1 cellular context compared by ENCODE assay signal in genomic region chr11:61609000-61609969, GRCh38.
TF ChIP-seq lines count a peak whose summit lies in the region.

No MANE protein-coding gene starts in this region.

TF ChIP-seq in HepG2, 621 proteins besides CTCF, POLR2A, EP300 and RAD21 (continued from another document and continues in another):
- TF ChIP-seq CSRNP2 (CRISPR knock-in tag; conservative IDR thresholded peaks at IDR 0.05; ENCODE audit: low read depth): no peak
- TF ChIP-seq ATF7 (IDR thresholded peaks at IDR 0.05): no peak
- no peak; the same call in 1 of the 2 replicates for TF ChIP-seq ATF7 (CRISPR knock-in tag; IDR thresholded peaks at IDR 0.05)
- no peak for TF ChIP-seq CHCHD3 (CRISPR knock-in tag; IDR thresholded peaks at IDR 0.05)
- no peak for TF ChIP-seq XBP1 (CRISPR knock-in tag; IDR thresholded peaks at IDR 0.05)
- TF ChIP-seq, protein P1, sequence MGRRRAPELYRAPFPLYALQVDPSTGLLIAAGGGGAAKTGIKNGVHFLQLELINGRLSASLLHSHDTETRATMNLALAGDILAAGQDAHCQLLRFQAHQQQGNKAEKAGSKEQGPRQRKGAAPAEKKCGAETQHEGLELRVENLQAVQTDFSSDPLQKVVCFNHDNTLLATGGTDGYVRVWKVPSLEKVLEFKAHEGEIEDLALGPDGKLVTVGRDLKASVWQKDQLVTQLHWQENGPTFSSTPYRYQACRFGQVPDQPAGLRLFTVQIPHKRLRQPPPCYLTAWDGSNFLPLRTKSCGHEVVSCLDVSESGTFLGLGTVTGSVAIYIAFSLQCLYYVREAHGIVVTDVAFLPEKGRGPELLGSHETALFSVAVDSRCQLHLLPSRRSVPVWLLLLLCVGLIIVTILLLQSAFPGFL (CRISPR knock-in tag; IDR thresholded peaks at IDR 0.05): no peak
- peak; percentile 58 for TF ChIP-seq AGO2 (optimal IDR thresholded peaks at IDR 0.05; ENCODE audit: low read depth, low read length)
- TF ChIP-seq ZNF761 (CRISPR knock-in tag; conservative IDR thresholded peaks at IDR 0.05): no peak
- peak; percentile 93 for TF ChIP-seq HDAC1 (CRISPR knock-in tag; IDR thresholded peaks at IDR 0.05)
- 0 out of 2 replicates have a peak, but pooled peaks have one; percentile 28 for TF ChIP-seq ZKSCAN5 (CRISPR knock-in tag; IDR thresholded peaks at IDR 0.05)
- TF ChIP-seq, protein P2, sequence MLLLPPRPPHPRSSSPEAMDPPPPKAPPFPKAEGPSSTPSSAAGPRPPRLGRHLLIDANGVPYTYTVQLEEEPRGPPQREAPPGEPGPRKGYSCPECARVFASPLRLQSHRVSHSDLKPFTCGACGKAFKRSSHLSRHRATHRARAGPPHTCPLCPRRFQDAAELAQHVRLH (CRISPR knock-in tag; IDR thresholded peaks at IDR 0.05; ENCODE audit: borderline replicate concordance, low read depth): peak; percentile 30; the same call in 1 of the 2 replicates
- TF ChIP-seq ZMAT3 (CRISPR knock-in tag; conservative IDR thresholded peaks at IDR 0.05): no peak
- no peak for TF ChIP-seq ZNF557 (CRISPR knock-in tag; IDR thresholded peaks at IDR 0.05)
- peak; percentile 82 for TF ChIP-seq MED1 (CRISPR knock-in tag; IDR thresholded peaks at IDR 0.05)
- TF ChIP-seq KLF13 (CRISPR knock-in tag; IDR thresholded peaks at IDR 0.05): no peak
- TF ChIP-seq NFRKB (IDR thresholded peaks at IDR 0.05): no peak
- TF ChIP-seq GMEB2 (CRISPR knock-in tag; IDR thresholded peaks at IDR 0.05; ENCODE audit: low read depth): no peak
- no peak for TF ChIP-seq MBNL3 (CRISPR knock-in tag; conservative IDR thresholded peaks at IDR 0.05)
- peak; percentile 93 for TF ChIP-seq KDM6A (CRISPR knock-in tag; IDR thresholded peaks at IDR 0.05; ENCODE audit: low read depth)
- TF ChIP-seq PCBP2 (optimal IDR thresholded peaks at IDR 0.05; ENCODE audit: low read depth, low read length, poor library complexity, severe bottlenecking): no peak
- no peak for TF ChIP-seq GATA4 (IDR thresholded peaks at IDR 0.05; ENCODE audit: borderline replicate concordance, low read depth)
- peak; percentile 49 for TF ChIP-seq TEAD3 (CRISPR knock-in tag; optimal IDR thresholded peaks at IDR 0.05; ENCODE audit: borderline replicate concordance)
- TF ChIP-seq, protein P3, sequence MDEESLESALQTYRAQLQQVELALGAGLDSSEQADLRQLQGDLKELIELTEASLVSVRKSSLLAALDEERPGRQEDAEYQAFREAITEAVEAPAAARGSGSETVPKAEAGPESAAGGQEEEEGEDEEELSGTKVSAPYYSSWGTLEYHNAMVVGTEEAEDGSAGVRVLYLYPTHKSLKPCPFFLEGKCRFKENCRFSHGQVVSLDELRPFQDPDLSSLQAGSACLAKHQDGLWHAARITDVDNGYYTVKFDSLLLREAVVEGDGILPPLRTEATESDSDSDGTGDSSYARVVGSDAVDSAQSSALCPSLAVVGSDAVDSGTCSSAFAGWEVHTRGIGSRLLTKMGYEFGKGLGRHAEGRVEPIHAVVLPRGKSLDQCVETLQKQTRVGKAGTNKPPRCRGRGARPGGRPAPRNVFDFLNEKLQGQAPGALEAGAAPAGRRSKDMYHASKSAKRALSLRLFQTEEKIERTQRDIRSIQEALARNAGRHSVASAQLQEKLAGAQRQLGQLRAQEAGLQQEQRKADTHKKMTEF (CRISPR knock-in tag; IDR thresholded peaks at IDR 0.05): 0 out of 2 replicates have a peak, but pooled peaks have one; percentile 52
- peak; percentile 72 for TF ChIP-seq NCOR1 (IDR thresholded peaks at IDR 0.05; ENCODE audit: borderline replicate concordance, low read length)
- TF ChIP-seq ZNF33B (CRISPR knock-in tag; IDR thresholded peaks at IDR 0.05): 0 out of 2 replicates have a peak, but pooled peaks have one; percentile 63
- TF ChIP-seq ZBTB7B (CRISPR knock-in tag; IDR thresholded peaks at IDR 0.05): peak; percentile 84
- peak; percentile 42; the same call in 1 of the 2 replicates for TF ChIP-seq ZNF746 (CRISPR knock-in tag; IDR thresholded peaks at IDR 0.05)
- no peak for TF ChIP-seq NFE2L1 (CRISPR knock-in tag; IDR thresholded peaks at IDR 0.05; ENCODE audit: borderline replicate concordance)
- no peak for TF ChIP-seq IKZF4 (CRISPR knock-in tag; IDR thresholded peaks at IDR 0.05; ENCODE audit: borderline replicate concordance, low read depth, not compliant biosample characterization)
- no peak for TF ChIP-seq NFYB (CRISPR knock-in tag; IDR thresholded peaks at IDR 0.05)
- peak; percentile 53; the same call in 1 of the 2 replicates for TF ChIP-seq JUNB (CRISPR knock-in tag; IDR thresholded peaks at IDR 0.05; ENCODE audit: borderline replicate concordance)
- peak; percentile 83 for TF ChIP-seq RARA (CRISPR knock-in tag; IDR thresholded peaks at IDR 0.05)
- TF ChIP-seq ZFY (CRISPR knock-in tag; IDR thresholded peaks at IDR 0.05): peak; percentile 71
- TF ChIP-seq HNRNPLL (IDR thresholded peaks at IDR 0.05; ENCODE audit: low read depth, low read length, poor library complexity, severe bottlenecking): no peak
- no peak for TF ChIP-seq ZNF639 (CRISPR knock-in tag; conservative IDR thresholded peaks at IDR 0.05)
- no peak for TF ChIP-seq YEATS4 (CRISPR knock-in tag; IDR thresholded peaks at IDR 0.05; ENCODE audit: borderline replicate concordance)
- no peak for TF ChIP-seq ELF1 (CRISPR knock-in tag; IDR thresholded peaks at IDR 0.05)
- TF ChIP-seq FOXA1 (IDR thresholded peaks at IDR 0.05): peak; percentile 88
- TF ChIP-seq FOXA1 (CRISPR knock-in tag; IDR thresholded peaks at IDR 0.05): peak; percentile 98
- TF ChIP-seq ZFP91 (CRISPR knock-in tag; IDR thresholded peaks at IDR 0.05; ENCODE audit: borderline replicate concordance): peak; percentile 85; the same call in 1 of the 2 replicates
- peak; percentile 20 to 79; a peak in 3 of 4 replicates for TF ChIP-seq NR2F1 (CRISPR knock-in tag; IDR thresholded peaks at IDR 0.05)
- no peak; the same call in 1 of the 2 replicates for TF ChIP-seq ESRRA (CRISPR knock-in tag; IDR thresholded peaks at IDR 0.05; ENCODE audit: low read depth)
- no peak for TF ChIP-seq PRMT3 (CRISPR knock-in tag; IDR thresholded peaks at IDR 0.05; ENCODE audit: borderline replicate concordance, low read depth)
- TF ChIP-seq TFE3 (CRISPR knock-in tag; IDR thresholded peaks at IDR 0.05): peak; percentile 56; the same call in 1 of the 2 replicates
- TF ChIP-seq PHF8 (CRISPR knock-in tag; IDR thresholded peaks at IDR 0.05): peak; percentile 42; the same call in 1 of the 2 replicates
- peak; percentile 29; the same call in 1 of the 2 replicates for TF ChIP-seq NR2C2 (CRISPR knock-in tag; IDR thresholded peaks at IDR 0.05; ENCODE audit: borderline replicate concordance)
- TF ChIP-seq TCF7L2 (IDR thresholded peaks at IDR 0.05; ENCODE audit: low read depth, low read length): no peak
- peak; percentile 95 for TF ChIP-seq ZNF788 (CRISPR knock-in tag; IDR thresholded peaks at IDR 0.05; ENCODE audit: borderline replicate concordance)
- TF ChIP-seq ZNF343 (CRISPR knock-in tag; IDR thresholded peaks at IDR 0.05): 0 out of 2 replicates have a peak, but pooled peaks have one; percentile 61
- TF ChIP-seq RBAK (CRISPR knock-in tag; IDR thresholded peaks at IDR 0.05): peak; percentile 69
- peak; percentile 61; the same call in 1 of the 2 replicates for TF ChIP-seq ZNF747 (CRISPR knock-in tag; IDR thresholded peaks at IDR 0.05; ENCODE audit: borderline replicate concordance)
- TF ChIP-seq FOXO1 (CRISPR knock-in tag; IDR thresholded peaks at IDR 0.05): peak; percentile 89
- peak; percentile 58 for TF ChIP-seq RNF2 (conservative IDR thresholded peaks at IDR 0.05; ENCODE audit: low read depth)
- TF ChIP-seq MEF2D (CRISPR knock-in tag; IDR thresholded peaks at IDR 0.05): peak; percentile 89
- TF ChIP-seq CREB3 (CRISPR knock-in tag; IDR thresholded peaks at IDR 0.05): no peak
- TF ChIP-seq, protein P4, sequence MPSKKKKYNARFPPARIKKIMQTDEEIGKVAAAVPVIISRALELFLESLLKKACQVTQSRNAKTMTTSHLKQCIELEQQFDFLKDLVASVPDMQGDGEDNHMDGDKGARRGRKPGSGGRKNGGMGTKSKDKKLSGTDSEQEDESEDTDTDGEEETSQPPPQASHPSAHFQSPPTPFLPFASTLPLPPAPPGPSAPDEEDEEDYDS (CRISPR knock-in tag; IDR thresholded peaks at IDR 0.05): peak; percentile 50; the same call in 1 of the 2 replicates
- TF ChIP-seq ONECUT2 (CRISPR knock-in tag; IDR thresholded peaks at IDR 0.05): 0 out of 2 replicates have a peak, but pooled peaks have one; percentile 26
- peak; percentile 70; the same call in 1 of the 2 replicates for TF ChIP-seq ZNF816 (CRISPR knock-in tag; IDR thresholded peaks at IDR 0.05; ENCODE audit: borderline replicate concordance)
- TF ChIP-seq MXI1 (IDR thresholded peaks at IDR 0.05; ENCODE audit: borderline replicate concordance, low read depth, low read length): peak; percentile 56; the same call in 1 of the 3 replicates
- TF ChIP-seq ZNF317 (CRISPR knock-in tag; IDR thresholded peaks at IDR 0.05): peak; percentile 47; the same call in 1 of the 2 replicates
- TF ChIP-seq DPF2 (CRISPR knock-in tag; IDR thresholded peaks at IDR 0.05; ENCODE audit: borderline replicate concordance, low read depth): peak; percentile 87
- TF ChIP-seq, protein P5, sequence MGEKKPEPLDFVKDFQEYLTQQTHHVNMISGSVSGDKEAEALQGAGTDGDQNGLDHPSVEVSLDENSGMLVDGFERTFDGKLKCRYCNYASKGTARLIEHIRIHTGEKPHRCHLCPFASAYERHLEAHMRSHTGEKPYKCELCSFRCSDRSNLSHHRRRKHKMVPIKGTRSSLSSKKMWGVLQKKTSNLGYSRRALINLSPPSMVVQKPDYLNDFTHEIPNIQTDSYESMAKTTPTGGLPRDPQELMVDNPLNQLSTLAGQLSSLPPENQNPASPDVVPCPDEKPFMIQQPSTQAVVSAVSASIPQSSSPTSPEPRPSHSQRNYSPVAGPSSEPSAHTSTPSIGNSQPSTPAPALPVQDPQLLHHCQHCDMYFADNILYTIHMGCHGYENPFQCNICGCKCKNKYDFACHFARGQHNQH (CRISPR knock-in tag; IDR thresholded peaks at IDR 0.05): no peak
- TF ChIP-seq KDM3A (CRISPR knock-in tag; IDR thresholded peaks at IDR 0.05; ENCODE audit: low read depth): no peak
- TF ChIP-seq SRSF4 (IDR thresholded peaks at IDR 0.05; ENCODE audit: low read depth, low read length, poor library complexity, severe bottlenecking): no peak
